ENCODE assay signal across 35 cellular contexts in the genomic region with DNA sequence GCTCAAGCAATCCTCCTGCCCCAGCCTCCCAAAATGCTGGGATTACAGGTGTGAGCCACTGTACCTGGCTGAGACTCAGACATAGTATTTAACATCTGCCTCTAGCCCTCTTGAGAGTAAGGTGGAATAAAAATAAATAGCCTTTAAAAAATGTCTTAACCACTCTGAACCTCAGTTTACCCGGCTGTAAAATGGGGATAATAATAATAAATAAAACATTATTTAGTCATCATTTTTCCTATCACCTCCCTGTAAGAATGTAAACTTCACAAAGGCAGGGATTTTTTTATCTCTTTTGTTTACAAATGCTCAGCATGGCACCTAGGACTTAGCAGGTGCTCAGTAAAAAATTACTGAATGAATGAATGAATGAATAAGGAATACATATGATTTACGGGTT. TPM values are rescaled to one million over a fixed set of nuclear protein-coding genes. Genes with fewer than 3 reads are reported as not detected.
DNase-seq lines count a peak whose midpoint lies in the region; ATAC-seq, FAIRE-seq and TF ChIP-seq lines count a peak whose summit lies in the region.
"Had no signal": no experiment of that assay in that cellular context is flagged by ENCODE, and none has a peak within 500 bp of the region (broad histone marks: within the 10 kb centered on the region; RNA-seq: fewer than 3 reads in every experiment).

No MANE protein-coding gene starts in this region.

- H3K27ac Mint-ChIP-seq in WTC11 = no peak overlapping the region
- H3K27ac Mint-ChIP-seq: B cell; CD14-positive monocyte; CD4-positive, alpha-beta memory T cell; CD4-positive, alpha-beta T cell; CD4-positive, CD25-positive, alpha-beta regulatory T cell; CD8-positive, alpha-beta memory T cell; CD8-positive, alpha-beta T cell had no signal

- H3K9me3 ChIP-seq in HEK293 (ENCODE audit: control insufficient read depth, insufficient read depth, low read depth, low read length) = no peaks in the 10 kb centered on the region
- no peaks in the 10 kb centered on the region for H3K9me3 ChIP-seq in K562 (replicated peaks; ENCODE audit: control insufficient read depth, insufficient read depth, low read depth, low read length)
- H3K9me3 ChIP-seq: A549; BE2C; BLaER1; BLaER1 treated with 17β-estradiol and CSF1 and Interleukin-3, amounts not matched to agents 10 nM and 100 nM; Caco-2 had no signal

- H3K9me1 ChIP-seq in K562 (ENCODE audit: control insufficient read depth, insufficient read depth, low read length) = no peaks in the 10 kb centered on the region

- no peak for TF ChIP-seq CTCF in HEK293 (tag by site-specific recombination; IDR thresholded peaks at IDR 0.05)
- no peak for TF ChIP-seq CTCF in WTC11 (IDR thresholded peaks at IDR 0.05)
- TF ChIP-seq CTCF in K562 (IDR thresholded peaks at IDR 0.05 in 2 of 3, conservative IDR thresholded peaks at IDR 0.05 in 1 of 3; ENCODE audit: insufficient read depth in 2 of 3, low read depth in 1 of 3, low read length in 3 of 3) = no peak

- H3K9me3 Mint-ChIP-seq in WTC11 = no peaks in the 10 kb centered on the region
- H3K9me3 Mint-ChIP-seq: CD14-positive monocyte; CD4-positive, alpha-beta memory T cell; CD4-positive, alpha-beta T cell; CD4-positive, CD25-positive, alpha-beta regulatory T cell; CD8-positive, alpha-beta memory T cell; CD8-positive, alpha-beta T cell had no signal

- no peak for TF ChIP-seq EP300 in K562 (IDR thresholded peaks at IDR 0.05; ENCODE audit: low read length)

- no peaks in the 10 kb centered on the region for H3K79me2 ChIP-seq in K562 (ENCODE audit: control insufficient read depth, insufficient read depth, low read length)

- no peak overlapping the region for H3K4me2 ChIP-seq in K562 (ENCODE audit: insufficient read depth, low read length)
- H3K4me2 ChIP-seq: A549 had no signal

- H3K4me3 ChIP-seq in HEK293 (ENCODE audit: low read depth, low read length) (no peak overlapping the region), K562 (no peak overlapping the region)
- H3K4me3 ChIP-seq: A549; BLaER1; BLaER1 treated with 17β-estradiol and CSF1 and Interleukin-3, amounts not matched to agents 10 nM and 100 nM had no signal

- no peak for TF ChIP-seq RAD21 in K562 (CRISPR knock-in tag; conservative IDR thresholded peaks at IDR 0.05 in 1 of 2, IDR thresholded peaks at IDR 0.05 in 1 of 2)

- H4K20me1 ChIP-seq in K562 (replicated peaks; ENCODE audit: control insufficient read depth, insufficient read depth, low read length) = 0 out of 2 replicates have a peak, but pooled peaks cover 3% of the 10 kb centered on the region
- H4K20me1 ChIP-seq: BLaER1 had no signal

- H2AFZ ChIP-seq in K562 (ENCODE audit: low read depth, low read length) = no peak overlapping the region

- FAIRE-seq in K562 (lab: Jason Lieb, UNC) = no peak
- FAIRE-seq: A204.1, A549, D721Med had no signal

- CTCF ChIA-PET in HEK293 (lab: Yijun Ruan, JAX) = interaction anchor here (1.1 kb wide), 1 partner anchor 134 kb away, joined by 3 read pairs; no protein-coding TSS in a partner anchor
- CTCF ChIA-PET in WTC11 (lab: Charles Lee) = interaction anchor here (1.4 to 1.8 kb wide), 2 partner anchors 10 to 23 kb away, joined by 4 to 5 read pairs; no protein-coding TSS in a partner anchor
- CTCF ChIA-PET in K562 (lab: Yijun Ruan, JAX; ENCODE audit: low intra/inter-chr PET ratio) = no interaction called here

- H3K4me1 Mint-ChIP-seq in WTC11 = peaks cover 11% of the 10 kb centered on the region
- H3K4me1 Mint-ChIP-seq: B cell; CD14-positive monocyte; CD4-positive, alpha-beta memory T cell; CD4-positive, CD25-positive, alpha-beta regulatory T cell; CD8-positive, alpha-beta memory T cell had no signal

- in situ Hi-C loops in K562 (cut with MboI) = no loop called here

- ATAC-seq in WTC11 (no peak), K562 (no peak), HG03039 (IDR thresholded peaks at IDR 0.05; ENCODE audit: unreplicated experiment) (no peak), left colon (no peak)
- ATAC-seq: A549; CD8-positive, alpha-beta T cell had no signal

- H3K36me3 ChIP-seq in HEK293 (ENCODE audit: control insufficient read depth in 2 of 2, insufficient read depth in 1 of 2, low read length in 2 of 2) (no peaks in the 10 kb centered on the region), K562 (ENCODE audit: control insufficient read depth, insufficient read depth, low read length) (no peaks in the 10 kb centered on the region)
- H3K36me3 ChIP-seq: BE2C; BLaER1; BLaER1 treated with 17β-estradiol and CSF1 and Interleukin-3, amounts not matched to agents 10 nM and 100 nM had no signal

- no peak overlapping the region for H3K4me3 Mint-ChIP-seq in WTC11
- H3K4me3 Mint-ChIP-seq: B cell; CD14-positive monocyte; CD4-positive, alpha-beta memory T cell; CD4-positive, alpha-beta T cell; CD4-positive, CD25-positive, alpha-beta regulatory T cell; CD8-positive, alpha-beta memory T cell; CD8-positive, alpha-beta T cell had no signal

- H3K27me3 ChIP-seq in K562 (ENCODE audit: control insufficient read depth in 2 of 2, insufficient read depth in 2 of 2, low read length in 2 of 2) = peaks cover 30 to 69% of the 10 kb centered on the region in 2 experiments
- H3K27me3 ChIP-seq: BE2C had no signal

- 0% methylated on average over 2 of the region's 2 CpGs for WGBS in K562 (ENCODE audit: insufficient coverage, low coverage, missing lambda C conversion rate)

- no peaks in the 10 kb centered on the region for H3K4me1 ChIP-seq in HEK293 (ENCODE audit: control insufficient read depth, insufficient read depth, low read length)
- H3K4me1 ChIP-seq in K562 (replicated peaks in 1 of 2; ENCODE audit: control insufficient read depth in 2 of 2, insufficient read depth in 2 of 2, low read length in 2 of 2) = peaks cover 0 to 5% of the 10 kb centered on the region in 2 experiments; a peak in 1 of 5 replicates
- H3K4me1 ChIP-seq: A549 had no signal

- POLR2A ChIA-PET in HEK293 (lab: Yijun Ruan, JAX) = no interaction called here
- POLR2A ChIA-PET in WTC11 (lab: Charles Lee) = no interaction called here
- POLR2A ChIA-PET in K562 (lab: Yijun Ruan, JAX) = no interaction called here

- DNase-seq in WTC11 (ENCODE audit: low spot score) (no peak), K562 (ENCODE audit: extremely low read depth in 1 of 4, low spot score in 3 of 4) (no peak), globus pallidus (ENCODE audit: low spot score) (no peak), left colon (no peak)
- DNase-seq: 8988T; ACHN; AML-193; BE2C; C1 segment of cervical spinal cord; Caco-2; Calu3; CD4-positive, alpha-beta memory T cell; CD4-positive, alpha-beta T cell; CD4-positive, CD25-positive, alpha-beta regulatory T cell; CD8-positive, alpha-beta memory T cell; CD8-positive, alpha-beta T cell; COR-L47; DMS 273 treated with DMSO at 0.1 percent for 48 hours; DMS153; DMS53; DMS79; DMS79 treated with DMSO at 0.1 percent for 48 hours; DND-41; EL had no signal

- intact Hi-C loops in K562 (cut with micrococcal nuclease) (no loop called here), left colon (cut with DNase I, micrococcal nuclease) (no loop called here)

- H3K27me3 Mint-ChIP-seq in WTC11 (ENCODE audit: low read depth) = no peaks in the 10 kb centered on the region

- H3K27ac ChIP-seq in HEK293 (ENCODE audit: extremely low read depth, low read depth, low read length) (no peak overlapping the region), K562 (ENCODE audit: extremely low read depth, low read depth, low read length) (no peak overlapping the region)
- H3K27ac ChIP-seq: 22Rv1; BLaER1; BLaER1 treated with 17β-estradiol and CSF1 and Interleukin-3, amounts not matched to agents 10 nM and 100 nM; C4-2B had no signal

- no peak overlapping the region for H3K9ac ChIP-seq in K562 (ENCODE audit: insufficient read depth in 1 of 2, low read depth in 2 of 2, low read length in 2 of 2)
- H3K9ac ChIP-seq: BLaER1; BLaER1 treated with 17β-estradiol and CSF1 and Interleukin-3, amounts not matched to agents 10 nM and 100 nM had no signal

- BruUV-seq in K562 (replicated peaks; lab: Mats Ljungman, UMichigan) = no TSS peak

- no peaks in the 10 kb centered on the region for H3K36me3 Mint-ChIP-seq in WTC11
- H3K36me3 Mint-ChIP-seq: CD14-positive monocyte; CD4-positive, alpha-beta memory T cell; CD4-positive, CD25-positive, alpha-beta regulatory T cell; CD8-positive, alpha-beta memory T cell; CD8-positive, alpha-beta T cell had no signal

- TF ChIP-seq POLR2A in K562 (conservative IDR thresholded peaks at IDR 0.05) = no peak

TF ChIP-seq in HEK293, 187 proteins besides CTCF, POLR2A, EP300 and RAD21:
- TF ChIP-seq ZNF664 (tag by site-specific recombination; IDR thresholded peaks at IDR 0.05) (peak; percentile 35; the same call in 1 of the 2 replicates), ZNF561 (tag by site-specific recombination; IDR thresholded peaks at IDR 0.05; ENCODE audit: borderline replicate concordance) (no peak)

TF ChIP-seq in K562, 482 proteins besides CTCF, POLR2A, EP300 and RAD21:
- TF ChIP-seq ARHGAP35 (IDR thresholded peaks at IDR 0.05; ENCODE audit: partially characterized antibody) (no peak), KDM1A (IDR thresholded peaks at IDR 0.05) (0 out of 4 replicates have a peak, but pooled peaks of 1 of the 2 experiments have one; percentile 20), ADNP (tag; IDR thresholded peaks at IDR 0.05) (peak; percentile 54; the same call in 1 of the 2 replicates), SMAD4 (CRISPR knock-in tag; conservative IDR thresholded peaks at IDR 0.05) (no peak), RBM25 (IDR thresholded peaks at IDR 0.05; ENCODE audit: low read depth, low read length, severe bottlenecking) (peak; percentile 88), ZNF24 (IDR thresholded peaks at IDR 0.05) (peak; percentile 40; the same call in 1 of the 2 replicates), BCOR (IDR thresholded peaks at IDR 0.05) (peak; percentile 61; the same call in 1 of the 2 replicates)

RNA-seq across cellular contexts. Expression of a gene that starts 17.2 kb away (rescaled TPM):
- total RNA-seq in WTC11 (2021) = 12.0 to 18.5 TPM (median 13.1 TPM) in 3 replicates
- total RNA-seq in K562 (2011; cell fraction: chromatin; rRNA removed; ENCODE audit: low replicate concordance) = 0.23 TPM in 1 of 2 replicates, not detected in the other
- not detected in 2 replicates for total RNA-seq in K562 (2011; cell fraction: nucleolus; rRNA removed)
- total RNA-seq in K562 (2011; cell fraction: nucleoplasm; rRNA removed) = not detected in 2 replicates
- not detected in 2 replicates for total RNA-seq in K562 (2014; rRNA removed)
- total RNA-seq in K562 (2014; rRNA removed; fragmentation: Illumina TruSeq; extraction: Trizol) = not detected in 2 replicates
- total RNA-seq in K562 (2015; rRNA removed; fragmentation: Illumina TruSeq; extraction: Trizol) = not detected in 2 replicates
- not detected in 2 replicates for total RNA-seq in K562 (2021)
- 0.05 TPM in 1 of 2 replicates, not detected in the other for polyA plus RNA-seq in K562 (2011; rRNA removed)
- 0.03 TPM in 1 of 2 replicates, not detected in the other for polyA plus RNA-seq in K562 (2011; cell fraction: cytosol; rRNA removed)
- polyA plus RNA-seq in K562 (2011; cell fraction: nucleus; rRNA removed) = not detected in 2 replicates
- polyA plus RNA-seq in K562 (2012) = 0.03 and 0.18 TPM in 2 replicates
- not detected in 2 replicates for polyA plus RNA-seq in K562 (2014; fragmentation: Illumina TruSeq; extraction: Trizol)
- not detected for polyA plus RNA-seq in K562 (2014; fragmentation: Nextera tagmentation; extraction: Ambion mirVana)
- not detected in 2 replicates for polyA plus RNA-seq in K562 (2014; rRNA removed)
- polyA minus RNA-seq in K562 (2011; rRNA and poly(A)+ RNA removed) = not detected in 2 replicates
- polyA minus RNA-seq in K562 (2011; cell fraction: cytosol; rRNA and poly(A)+ RNA removed) = not detected in 2 replicates
- not detected in 2 replicates for polyA minus RNA-seq in K562 (2011; cell fraction: nucleus; rRNA and poly(A)+ RNA removed)
- 10 to 100 TPM; 43.3 to 72.8 TPM for total RNA-seq in left colon
- total RNA-seq: CD4-positive, CD25-positive, alpha-beta regulatory T cell; CD8-positive, alpha-beta T cell had no signal
- polyA plus RNA-seq: CD4-positive, alpha-beta memory T cell; CD4-positive, CD25-positive, alpha-beta regulatory T cell; CD8-positive, alpha-beta memory T cell had no signal

Comparison
In these comparisons a context has a peak if more than half of its experiments do, and no peak if none do; other contexts are left out.
1. RNA of a gene that starts 17.2 kb away (total RNA-seq): 43.3 to 72.8 TPM in left colon and 12.0 to 18.5 TPM in WTC11; 0.23 TPM in K562; every median in the first group is over 10 times any median in the second.